Comparison of ENCODE assay signal across 1 cellular context in the genomic region with DNA sequence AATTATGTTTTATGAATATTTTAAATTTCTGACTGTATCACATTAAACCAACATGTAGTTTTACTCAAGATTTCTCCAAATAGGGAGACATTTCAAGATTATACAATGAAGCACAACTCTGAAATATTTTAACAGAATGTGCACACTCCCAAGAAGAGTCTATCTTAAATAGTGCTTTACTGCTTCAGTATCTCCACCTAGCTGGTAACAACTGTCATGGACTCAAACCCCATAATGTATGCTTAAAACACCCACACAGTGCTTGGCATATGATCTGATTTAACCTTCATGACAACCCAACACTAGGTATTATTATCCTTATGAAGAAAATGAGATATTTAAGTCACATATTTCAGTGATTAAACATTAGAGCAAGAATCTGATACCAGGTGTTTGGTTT.
TF ChIP-seq lines count a peak whose summit lies in the region.

No MANE protein-coding gene starts in this region.

TF ChIP-seq in WTC11, 78 proteins besides CTCF, POLR2A, EP300 and RAD21 (continued from another document):
- TF ChIP-seq RELA (CRISPR knock-in tag; IDR thresholded peaks at IDR 0.05; ENCODE audit: borderline replicate concordance) (no peak), SMAD3 (CRISPR knock-in tag; IDR thresholded peaks at IDR 0.05; ENCODE audit: borderline replicate concordance) (no peak), SP1 (CRISPR knock-in tag; conservative IDR thresholded peaks at IDR 0.05) (no peak), MXD4 (CRISPR knock-in tag; IDR thresholded peaks at IDR 0.05; ENCODE audit: borderline replicate concordance) (no peak), GRHL2 (CRISPR knock-in tag; IDR thresholded peaks at IDR 0.05; ENCODE audit: insufficient replicate concordance, severe bottlenecking) (no peak), CREB1 (CRISPR knock-in tag; IDR thresholded peaks at IDR 0.05) (no peak), ELF4 (CRISPR knock-in tag; IDR thresholded peaks at IDR 0.05; ENCODE audit: low read depth) (no peak), JAZF1 (CRISPR knock-in tag; IDR thresholded peaks at IDR 0.05) (no peak), CBFB (CRISPR knock-in tag; IDR thresholded peaks at IDR 0.05; ENCODE audit: low read depth) (no peak), ZNF219 (CRISPR knock-in tag; IDR thresholded peaks at IDR 0.05; ENCODE audit: borderline replicate concordance) (no peak), TEAD4 (CRISPR knock-in tag; IDR thresholded peaks at IDR 0.05) (no peak), NFYB (CRISPR knock-in tag; conservative IDR thresholded peaks at IDR 0.05; ENCODE audit: low read depth) (no peak)
- TF ChIP-seq, protein P1, sequence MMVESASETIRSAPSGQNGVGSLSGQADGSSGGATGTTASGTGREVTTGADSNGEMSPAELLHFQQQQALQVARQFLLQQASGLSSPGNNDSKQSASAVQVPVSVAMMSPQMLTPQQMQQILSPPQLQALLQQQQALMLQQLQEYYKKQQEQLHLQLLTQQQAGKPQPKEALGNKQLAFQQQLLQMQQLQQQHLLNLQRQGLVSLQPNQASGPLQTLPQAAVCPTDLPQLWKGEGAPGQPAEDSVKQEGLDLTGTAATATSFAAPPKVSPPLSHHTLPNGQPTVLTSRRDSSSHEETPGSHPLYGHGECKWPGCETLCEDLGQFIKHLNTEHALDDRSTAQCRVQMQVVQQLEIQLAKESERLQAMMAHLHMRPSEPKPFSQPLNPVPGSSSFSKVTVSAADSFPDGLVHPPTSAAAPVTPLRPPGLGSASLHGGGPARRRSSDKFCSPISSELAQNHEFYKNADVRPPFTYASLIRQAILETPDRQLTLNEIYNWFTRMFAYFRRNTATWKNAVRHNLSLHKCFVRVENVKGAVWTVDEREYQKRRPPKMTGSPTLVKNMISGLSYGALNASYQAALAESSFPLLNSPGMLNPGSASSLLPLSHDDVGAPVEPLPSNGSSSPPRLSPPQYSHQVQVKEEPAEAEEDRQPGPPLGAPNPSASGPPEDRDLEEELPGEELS (CRISPR knock-in tag; IDR thresholded peaks at IDR 0.05), result no peak
- TF ChIP-seq, protein P2, sequence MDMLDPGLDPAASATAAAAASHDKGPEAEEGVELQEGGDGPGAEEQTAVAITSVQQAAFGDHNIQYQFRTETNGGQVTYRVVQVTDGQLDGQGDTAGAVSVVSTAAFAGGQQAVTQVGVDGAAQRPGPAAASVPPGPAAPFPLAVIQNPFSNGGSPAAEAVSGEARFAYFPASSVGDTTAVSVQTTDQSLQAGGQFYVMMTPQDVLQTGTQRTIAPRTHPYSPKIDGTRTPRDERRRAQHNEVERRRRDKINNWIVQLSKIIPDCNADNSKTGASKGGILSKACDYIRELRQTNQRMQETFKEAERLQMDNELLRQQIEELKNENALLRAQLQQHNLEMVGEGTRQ (CRISPR knock-in tag; IDR thresholded peaks at IDR 0.05), result no peak
